18 cellular contexts compared by ENCODE assay signal in genomic region chr5:40770764-40771163, GRCh38. TPM values are rescaled to one million over a fixed set of nuclear protein-coding genes. Genes with fewer than 3 reads are reported as not detected.
DNase-seq lines count a peak whose midpoint lies in the region; FAIRE-seq and TF ChIP-seq lines count a peak whose summit lies in the region.
"Had no signal": no experiment of that assay in that cellular context is flagged by ENCODE, and none has a peak within 500 bp of the region (broad histone marks: within the 10 kb centered on the region; RNA-seq: fewer than 3 reads in every experiment).

No MANE protein-coding gene starts in this region.

- no peaks in the 10 kb centered on the region for H3K27me3 ChIP-seq in CD4-positive, alpha-beta memory T cell (ENCODE audit: insufficient read depth, low read length)
- H3K27me3 ChIP-seq in H9 (ENCODE audit: insufficient read depth, low read length) (no peaks in the 10 kb centered on the region), brain microvascular endothelial cell (replicated peaks) (no peaks in the 10 kb centered on the region)

- TF ChIP-seq CTCF in H9 (conservative IDR thresholded peaks at IDR 0.05), result no peak
- TF ChIP-seq CTCF in brain microvascular endothelial cell (IDR thresholded peaks at IDR 0.05; ENCODE audit: low read depth, low read length, missing control alignments), result no peak

- no peaks in the 10 kb centered on the region for H3K27me3 Mint-ChIP-seq in CD4-positive, alpha-beta memory T cell
- no peaks in the 10 kb centered on the region for H3K27me3 Mint-ChIP-seq in H9 (ENCODE audit: low read depth)

- no peak for DNase-seq in RCC 7860 (ENCODE audit: low spot score)
- DNase-seq in CD4-positive, alpha-beta memory T cell, result no peak
- no peak for DNase-seq in H9
- no peak for DNase-seq in brain microvascular endothelial cell
- DNase-seq: 8988T; C1 segment of cervical spinal cord; Caco-2; CD8-positive, alpha-beta T cell; DMS153; DND-41; GDM1; GM23248; H7 had no signal

- no peak overlapping the region for H2AFZ ChIP-seq in H9 (ENCODE audit: low read length)
- H2AFZ ChIP-seq: GM23248 had no signal

- no peaks in the 10 kb centered on the region for H3K4me1 ChIP-seq in CD4-positive, alpha-beta memory T cell (ENCODE audit: insufficient read depth, low read length)
- H3K4me1 ChIP-seq in H9 (ENCODE audit: insufficient read depth, low read length), result no peaks in the 10 kb centered on the region

- H4K5ac ChIP-seq in H9 (ENCODE audit: insufficient read length, low read depth, low read length), result no peak overlapping the region

- H3K79me1 ChIP-seq in H9 (ENCODE audit: insufficient read depth, low read depth, low read length, poor library complexity, severe bottlenecking), result no peaks in the 10 kb centered on the region

- H3K23ac ChIP-seq in H9 (ENCODE audit: insufficient read length, low read depth, low read length), result no peak overlapping the region

- no peak overlapping the region for H2BK12ac ChIP-seq in H9 (ENCODE audit: insufficient read length, low read depth, low read length)

- H3K18ac ChIP-seq in H9 (ENCODE audit: insufficient read length, low read depth, low read length), result no peak overlapping the region

- in situ Hi-C loops in brain microvascular endothelial cell (cut with HindIII; ENCODE audit: low pct_ligation_motif_present, low sequenced_read_pairs), result no loop called here

- H3K4ac ChIP-seq in H9 (ENCODE audit: low read depth, low read length), result no peak overlapping the region

- H3K14ac ChIP-seq in H9 (ENCODE audit: insufficient read depth, low read length), result no peak overlapping the region

- no peaks in the 10 kb centered on the region for H4K20me1 ChIP-seq in H9 (ENCODE audit: control insufficient read depth, insufficient read depth, insufficient read length)

- H3K4me1 Mint-ChIP-seq in CD4-positive, alpha-beta memory T cell, result peaks cover 0 to 2% (median under 1%) of the 10 kb centered on the region in 4 donors
- H3K4me1 Mint-ChIP-seq in H9, result no peaks in the 10 kb centered on the region

- H3K9me3 ChIP-seq in CD4-positive, alpha-beta memory T cell (ENCODE audit: control insufficient read depth in 1 of 2, low read length in 2 of 2), result no peaks in the 10 kb centered on the region
- H3K9me3 ChIP-seq in H9 (ENCODE audit: control insufficient read depth, low read depth, low read length), result no peaks in the 10 kb centered on the region
- H3K9me3 ChIP-seq: Caco-2 had no signal

- no peak overlapping the region for H2BK5ac ChIP-seq in H9 (ENCODE audit: insufficient read length, low read length)

- no peak overlapping the region for H3K27ac Mint-ChIP-seq in CD4-positive, alpha-beta memory T cell
- H3K27ac Mint-ChIP-seq in H9, result no peak overlapping the region
- H3K27ac Mint-ChIP-seq: CD8-positive, alpha-beta T cell had no signal

- no peak overlapping the region for H2BK20ac ChIP-seq in H9 (ENCODE audit: low read depth, low read length, poor library complexity, severe bottlenecking)

- no peak overlapping the region for H3K9ac ChIP-seq in H9 (ENCODE audit: extremely low read depth, insufficient read length, low read length)
- H3K9ac ChIP-seq: GM23248 had no signal

- FAIRE-seq in A204.1 (lab: Jason Lieb, UNC), result peak; percentile 72
- FAIRE-seq in RCC 7860 (lab: Jason Lieb, UNC), result peak; percentile 79
- FAIRE-seq in endometrium (lab: Jason Lieb, UNC), result peak; percentile 45
- FAIRE-seq: GM12878, GM19239, H1 had no signal

- no peak overlapping the region for H2BK120ac ChIP-seq in H9 (ENCODE audit: low read depth, low read length, poor library complexity, severe bottlenecking)

- H2BK15ac ChIP-seq in H9 (ENCODE audit: low read depth, low read length), result no peak overlapping the region

- H3K4me2 ChIP-seq in H9 (ENCODE audit: insufficient read depth, insufficient read length, low read length), result no peak overlapping the region

- no peak overlapping the region for H3K4me3 ChIP-seq in CD4-positive, alpha-beta memory T cell (ENCODE audit: low read length in 2 of 2)
- no peak overlapping the region for H3K4me3 ChIP-seq in brain microvascular endothelial cell (ENCODE audit: low read depth, low read length)
- H3K4me3 ChIP-seq: GM12878, GM23248 had no signal

- H4K91ac ChIP-seq in H9 (ENCODE audit: insufficient read length, low read depth, low read length), result no peak overlapping the region

- no peak overlapping the region for H4K8ac ChIP-seq in H9 (replicated peaks; ENCODE audit: insufficient read length, low read depth, low read length)

- POLR2A ChIA-PET in CD4-positive, alpha-beta memory T cell (lab: Charles Lee; ENCODE audit: partially characterized antibody), result interaction anchor here (1.5 kb wide), 1 partner anchor 26 kb away, joined by 6 read pairs; no protein-coding TSS in a partner anchor

- H2AK5ac ChIP-seq in H9 (ENCODE audit: insufficient read length, low read length), result no peak overlapping the region

- peaks cover 39 to 60% of the 10 kb centered on the region in 2 donors for H3K36me3 Mint-ChIP-seq in CD4-positive, alpha-beta memory T cell
- H3K36me3 Mint-ChIP-seq in H9 (ENCODE audit: insufficient read depth in 1 of 3, low read depth in 3 of 3), result peaks cover 13 to 52% (median 39%) of the 10 kb centered on the region in 3 experiments; a peak in 6 of 7 replicates

- H3K36me3 ChIP-seq in CD4-positive, alpha-beta memory T cell (ENCODE audit: insufficient read depth, low read length), result peaks cover 22% of the 10 kb centered on the region
- peaks cover 28% of the 10 kb centered on the region for H3K36me3 ChIP-seq in brain microvascular endothelial cell (replicated peaks)

- H3K23me2 ChIP-seq in H9 (ENCODE audit: insufficient read length, low read depth, low read length, poor library complexity, severe bottlenecking), result no peaks in the 10 kb centered on the region

- CTCF ChIA-PET in CD4-positive, alpha-beta memory T cell (lab: Charles Lee; ENCODE audit: partially characterized antibody), result no interaction called here

- H3K79me2 ChIP-seq in H9 (ENCODE audit: insufficient read depth, low read length), result no peaks in the 10 kb centered on the region

- no peak overlapping the region for H3K4me3 Mint-ChIP-seq in CD4-positive, alpha-beta memory T cell
- H3K4me3 Mint-ChIP-seq in H9, result no peak overlapping the region
- H3K4me3 Mint-ChIP-seq: CD8-positive, alpha-beta T cell had no signal

- no peak overlapping the region for H3T11ph ChIP-seq in H9 (ENCODE audit: low read length)

- intact Hi-C loops in CD4-positive, alpha-beta memory T cell (cut with micrococcal nuclease), result no loop called here

- no peaks in the 10 kb centered on the region for H3K9me3 Mint-ChIP-seq in CD4-positive, alpha-beta memory T cell
- no peaks in the 10 kb centered on the region for H3K9me3 Mint-ChIP-seq in H9
- H3K9me3 Mint-ChIP-seq: CD8-positive, alpha-beta T cell had no signal

- no peak overlapping the region for H3K27ac ChIP-seq in CD4-positive, alpha-beta memory T cell (ENCODE audit: low read depth, low read length)
- H3K27ac ChIP-seq in H9 (ENCODE audit: insufficient read length, low read depth, low read length) (no peak overlapping the region), brain microvascular endothelial cell (no peak overlapping the region)
- H3K27ac ChIP-seq: GM23248 had no signal

- no CpG with 5 or more reads among the region's 5 CpGs for WGBS in H9 (ENCODE audit: extremely low coverage, insufficient read length, low lambda C conversion rate)

- H3K56ac ChIP-seq in H9 (ENCODE audit: insufficient read length, low read depth, low read length), result no peak overlapping the region

RNA-seq across cellular contexts. Expression of gene TTC33, which starts 15.0 kb away (rescaled TPM):
- 10 to 100 TPM; 15.2 to 16.2 TPM for total RNA-seq in CD4-positive, alpha-beta memory T cell
- 10 to 100 TPM; 13.2 to 17.2 TPM for polyA plus RNA-seq in CD4-positive, alpha-beta memory T cell
- 7.2 and 7.3 TPM in 2 replicates for total RNA-seq in H9 (2021)

RNA-seq across cellular contexts. Expression of gene PRKAA1, which starts 27.4 kb away (rescaled TPM):
- 100 to 1,000 TPM; 113 to 120 TPM for total RNA-seq in CD4-positive, alpha-beta memory T cell
- polyA plus RNA-seq in CD4-positive, alpha-beta memory T cell, result 10 to 100 TPM; 51.7 to 59.0 TPM
- 28.8 and 29.1 TPM in 2 replicates for total RNA-seq in H9 (2021)
